ENCODE assay signal across 1 cellular context in genomic region chr9:137519553-137519952, GRCh38.
TF ChIP-seq lines count a peak whose summit lies in the region.

No MANE protein-coding gene starts in this region.

TF ChIP-seq in HepG2, 621 proteins besides CTCF, POLR2A, EP300 and RAD21:
- TF ChIP-seq ZBTB40 (IDR thresholded peaks at IDR 0.05) (no peak), ZBTB40 (CRISPR knock-in tag; IDR thresholded peaks at IDR 0.05) (no peak), MNT (IDR thresholded peaks at IDR 0.05) (peak; percentile 93), RFXAP (CRISPR knock-in tag; IDR thresholded peaks at IDR 0.05; ENCODE audit: borderline replicate concordance) (no peak), ZSCAN21 (CRISPR knock-in tag; IDR thresholded peaks at IDR 0.05; ENCODE audit: borderline replicate concordance) (no peak), SNAPC5 (CRISPR knock-in tag; IDR thresholded peaks at IDR 0.05; ENCODE audit: borderline replicate concordance) (no peak)
TF ChIP-seq in HepG2: peak in this region for 1.
